In genomic region chr17:61412860-61413653, GRCh38 we compare ENCODE assay signal across 8 cellular contexts. TPM values are rescaled to one million over a fixed set of nuclear protein-coding genes. Genes with fewer than 3 reads are reported as not detected.
DNase-seq lines count a peak whose midpoint lies in the region; ATAC-seq and TF ChIP-seq lines count a peak whose summit lies in the region.

No MANE protein-coding gene starts in this region.

- no peak overlapping the region for H2AFZ ChIP-seq in OCI-LY1 (ENCODE audit: low read length)

- peaks cover 7% of the 10 kb centered on the region; the same call in 1 of the 2 replicates for H3K27me3 ChIP-seq in OCI-LY1 (ENCODE audit: insufficient read depth, low read length)

- no peak overlapping the region for H3K27ac Mint-ChIP-seq in osteocyte (ENCODE audit: unreplicated experiment)

- no peaks in the 10 kb centered on the region for H3F3A ChIP-seq in OCI-LY1 (ENCODE audit: insufficient read depth, low read length)

- peaks cover 32% of the 10 kb centered on the region for H3K4me1 Mint-ChIP-seq in osteocyte (ENCODE audit: unreplicated experiment)

- H3K9ac ChIP-seq in OCI-LY1 (ENCODE audit: low read length) = no peak overlapping the region

- H3K4me1 ChIP-seq in OCI-LY1 (ENCODE audit: insufficient read depth, low read length, severe bottlenecking) = peaks cover 39% of the 10 kb centered on the region

- peak overlapping the region; percentile 74 for H3K4me3 Mint-ChIP-seq in osteocyte (ENCODE audit: unreplicated experiment)

- no peaks in the 10 kb centered on the region for H3K36me3 ChIP-seq in OCI-LY1 (ENCODE audit: insufficient read depth, low read length)

- H3K4me3 ChIP-seq in OCI-LY1 (ENCODE audit: low read depth, low read length, poor library complexity, severe bottlenecking) (peak overlapping the region; percentile 66), epithelial cell of proximal tubule (ENCODE audit: low read depth, low read length) (peak overlapping the region; percentile 57)

- H3K9me3 Mint-ChIP-seq in osteocyte (ENCODE audit: unreplicated experiment) = no peaks in the 10 kb centered on the region

- H3K27me3 Mint-ChIP-seq in osteocyte (ENCODE audit: unreplicated experiment) = no peaks in the 10 kb centered on the region

- H3K27ac ChIP-seq in OCI-LY1 (ENCODE audit: low read depth, low read length, poor library complexity, severe bottlenecking) = no peak overlapping the region

- no peaks in the 10 kb centered on the region for H3K9me3 ChIP-seq in OCI-LY1 (ENCODE audit: low read length)

- no peaks in the 10 kb centered on the region for H3K79me2 ChIP-seq in OCI-LY1 (ENCODE audit: insufficient read depth, low read length)

- TF ChIP-seq CTCF in GM10266 (IDR thresholded peaks at IDR 0.05; ENCODE audit: control insufficient read depth, insufficient read depth, low read depth, missing control alignments) = no peak
- no peak for TF ChIP-seq CTCF in OCI-LY1 (IDR thresholded peaks at IDR 0.05; ENCODE audit: low read length)
- TF ChIP-seq CTCF in epithelial cell of proximal tubule (conservative IDR thresholded peaks at IDR 0.05; ENCODE audit: low read depth, low read length) = no peak
- TF ChIP-seq CTCF in osteocyte (IDR thresholded peaks at IDR 0.05) = no peak

- DNase-seq in GM10266 (ENCODE audit: extremely low spot score) (peak; percentile 35), epithelial cell of proximal tubule (ENCODE audit: low read depth) (no peak), osteocyte (ENCODE audit: extremely low spot score, unreplicated experiment) (no peak), NCI-H2107 (lab: John Stamatoyannopoulos, UW) (no peak)

- H3K4me2 ChIP-seq in OCI-LY1 (ENCODE audit: low read length) = peak overlapping the region; percentile 98; the same call in 1 of the 2 replicates

- H3K36me3 Mint-ChIP-seq in osteocyte (ENCODE audit: unreplicated experiment) = no peaks in the 10 kb centered on the region

- no peak for ATAC-seq in HG02970 (IDR thresholded peaks at IDR 0.05; ENCODE audit: low FRiP score, unreplicated experiment)
- no peak for ATAC-seq in GM21723 (IDR thresholded peaks at IDR 0.05; ENCODE audit: unreplicated experiment)
- ATAC-seq in HG02642 (IDR thresholded peaks at IDR 0.05; ENCODE audit: poor library complexity, unreplicated experiment) = no peak

- H4K20me1 ChIP-seq in OCI-LY1 (ENCODE audit: insufficient read depth, low read length) = no peaks in the 10 kb centered on the region

- H3K9me2 ChIP-seq in OCI-LY1 (ENCODE audit: low read depth, low read length) = no peaks in the 10 kb centered on the region

RNA-seq across cellular contexts. Expression of gene TBX2, which starts 13.4 kb away (rescaled TPM):
- total RNA-seq in epithelial cell of proximal tubule (1.7 and 2.2 TPM in 2 replicates), osteocyte (24.6 and 25.9 TPM in 2 replicates)

RNA-seq across cellular contexts. Expression of gene TBX4, which starts 39.2 kb away (rescaled TPM):
- not detected in 2 replicates for total RNA-seq in epithelial cell of proximal tubule
- total RNA-seq in osteocyte = not detected in 2 replicates
